8 cellular contexts compared by ENCODE assay signal in the genomic region with DNA sequence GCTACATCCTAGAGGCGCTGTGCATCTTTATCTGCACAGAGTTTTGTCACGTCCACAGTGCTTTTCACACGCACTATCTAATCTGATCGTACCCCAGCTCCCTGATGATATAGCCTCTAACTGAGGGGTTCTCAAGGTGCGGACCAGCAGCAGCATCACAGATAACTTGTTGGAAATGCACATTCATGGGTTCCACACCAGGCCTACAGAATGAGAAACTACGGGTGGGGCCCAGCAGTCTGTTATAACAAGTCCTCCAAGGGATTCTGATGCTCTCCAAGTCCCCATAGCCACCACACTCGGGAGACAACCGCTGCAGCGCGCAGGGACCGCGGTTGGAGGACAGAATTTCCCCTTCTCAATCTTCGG. TPM values are rescaled to one million over a fixed set of nuclear protein-coding genes. Genes with fewer than 3 reads are reported as not detected.
DNase-seq lines count a peak whose midpoint lies in the region; ATAC-seq, FAIRE-seq and TF ChIP-seq lines count a peak whose summit lies in the region.

No MANE protein-coding gene starts in this region.

- peaks cover 44% of the 10 kb centered on the region for H3K79me2 ChIP-seq in DOHH2 (ENCODE audit: control insufficient read depth, low read length)

- H3K4me1 ChIP-seq in DOHH2 (ENCODE audit: control insufficient read depth, low read length), result peaks cover 24% of the 10 kb centered on the region
- H3K4me1 ChIP-seq in SJCRH30, result peaks cover 7% of the 10 kb centered on the region; the same call in 1 of the 2 replicates
- H3K4me1 ChIP-seq in pancreas, result peaks cover 10 to 22% (median 19%) of the 10 kb centered on the region in 3 donors

- WGBS in pancreas, 2 donors, result 2 to 3% methylated on average over 13 of the region's 13 CpGs

- H4K20me1 ChIP-seq in DOHH2 (ENCODE audit: control insufficient read depth, insufficient read depth, low read depth, low read length), result peaks cover 24% of the 10 kb centered on the region

- intact Hi-C loops in pancreas (cut with DNase I), result loop anchor here in 1 of 3 donors (5.0 kb wide), 1 partner anchor 99 kb away; no protein-coding TSS in a partner anchor

- no peak for FAIRE-seq in pancreas (lab: Jason Lieb, UNC)

- H3F3A ChIP-seq in DOHH2 (ENCODE audit: control insufficient read depth, insufficient read depth), result no peaks in the 10 kb centered on the region; the same call in 1 of the 2 replicates

- H3K27ac ChIP-seq in DOHH2 (ENCODE audit: low read depth, low read length) (no peak overlapping the region), SJCRH30 (no peak overlapping the region), pancreas (peak overlapping the region; percentile 96 to 99 (median 98))

- TF ChIP-seq CTCF in DOHH2 (IDR thresholded peaks at IDR 0.05; ENCODE audit: low read depth, low read length, poor library complexity, severe bottlenecking) (no peak), epithelial cell of proximal tubule (conservative IDR thresholded peaks at IDR 0.05; ENCODE audit: low read depth, low read length) (no peak), pancreas (IDR thresholded peaks at IDR 0.05) (no peak)

- H3K9me3 ChIP-seq in DOHH2 (ENCODE audit: control insufficient read depth, insufficient read depth, low read length) (no peaks in the 10 kb centered on the region), SJCRH30 (replicated peaks) (no peaks in the 10 kb centered on the region), pancreas (no peaks in the 10 kb centered on the region)

- no peaks in the 10 kb centered on the region for H3K9me2 ChIP-seq in DOHH2 (replicated peaks; ENCODE audit: control insufficient read depth, low read length)

- H3K4me2 ChIP-seq in DOHH2 (ENCODE audit: low read length), result peak overlapping the region; percentile 87

- H3K36me3 ChIP-seq in DOHH2 (ENCODE audit: control insufficient read depth, low read length), result peaks cover 38% of the 10 kb centered on the region
- H3K36me3 ChIP-seq in SJCRH30, result peaks cover 29% of the 10 kb centered on the region
- H3K36me3 ChIP-seq in pancreas, result peaks cover 0 to 21% (median 0%) of the 10 kb centered on the region in 3 donors

- DNase-seq in SJCRH30, result no peak
- DNase-seq in epithelial cell of proximal tubule (ENCODE audit: low read depth), result no peak
- DNase-seq in pancreas, result no peak
- DNase-seq in NCI-H748 (lab: John Stamatoyannopoulos, UW; ENCODE audit: unreplicated experiment), result no peak
- DNase-seq in cerebellum (ENCODE audit: low spot score), result no peak

- ATAC-seq in pancreas (peak in 1 of 4 donors; percentile 2), HG03280 (IDR thresholded peaks at IDR 0.05; ENCODE audit: unreplicated experiment) (no peak), HG03196 (IDR thresholded peaks at IDR 0.05; ENCODE audit: unreplicated experiment) (no peak)

- H3K27me3 ChIP-seq in DOHH2 (ENCODE audit: control insufficient read depth, low read length) (no peaks in the 10 kb centered on the region), SJCRH30 (no peaks in the 10 kb centered on the region), pancreas (no peaks in the 10 kb centered on the region)

- H3K4me3 ChIP-seq in DOHH2 (ENCODE audit: low read length) (peak overlapping the region; percentile 90), SJCRH30 (peak overlapping the region; percentile 96), epithelial cell of proximal tubule (ENCODE audit: low read depth, low read length) (peak overlapping the region; percentile 73), pancreas (peak overlapping the region; percentile 12 to 98 (median 82))

RNA-seq across cellular contexts. Expression of gene BZW1, which starts 0.8 kb away (rescaled TPM):
- 448 and 478 TPM in 2 replicates for total RNA-seq in SJCRH30 (2014; rRNA removed; shearing (Covaris generic))
- 594 and 699 TPM in 2 replicates for total RNA-seq in epithelial cell of proximal tubule
- 10 to 100 TPM; 35.6 to 85.7 (median 60.1) TPM for total RNA-seq in pancreas
- polyA plus RNA-seq in pancreas, result 10 to 100 TPM in 1 of 2 donors, 1 to 10 TPM in 1; 9.7 to 33.3 TPM
- total RNA-seq in cerebellum, result 290 TPM

RNA-seq across cellular contexts. Expression of gene CLK1, which starts 53.5 kb away (rescaled TPM):
- total RNA-seq in SJCRH30 (2014; rRNA removed; shearing (Covaris generic)), result 75.6 and 86.3 TPM in 2 replicates
- total RNA-seq in epithelial cell of proximal tubule, result 29.7 and 52.9 TPM in 2 replicates
- 10 to 100 TPM; 45.0 to 78.2 (median 59.5) TPM for total RNA-seq in pancreas
- polyA plus RNA-seq in pancreas, result 100 to 1,000 TPM; 502 to 573 TPM
- total RNA-seq in cerebellum, result 206 TPM

Comparison
In these comparisons a context has a peak if more than half of its experiments do, and no peak if none do; other contexts are left out.
1. H3K27ac ChIP-seq: peak in pancreas (4 of 4); none in DOHH2 (single experiment) and SJCRH30 (single experiment).
2. Peak in every context shown above with its lines, with median percentiles within 50 percentile points of each other: H3K4me3 ChIP-seq.